14 cellular contexts compared by ENCODE assay signal in genomic region chr3:150373234-150373633, GRCh38. TPM values are rescaled to one million over a fixed set of nuclear protein-coding genes. Genes with fewer than 3 reads are reported as not detected.
DNase-seq lines count a peak whose midpoint lies in the region; ATAC-seq and TF ChIP-seq lines count a peak whose summit lies in the region.
"Had no signal": no experiment of that assay in that cellular context is flagged by ENCODE, and none has a peak within 500 bp of the region (broad histone marks: within the 10 kb centered on the region; RNA-seq: fewer than 3 reads in every experiment).

No MANE protein-coding gene starts in this region.

- H3K4me3 ChIP-seq in CD4-positive, CD25-positive, alpha-beta regulatory T cell (ENCODE audit: low read depth, low read length), result peak overlapping the region; percentile 64
- H3K4me3 ChIP-seq in IMR-90 (ENCODE audit: insufficient read depth, low read depth, low read length), result no peak overlapping the region
- H3K4me3 ChIP-seq: BLaER1 treated with 17β-estradiol and CSF1 and Interleukin-3, amounts not matched to agents 10 nM and 100 nM had no signal

- peaks cover 0 to 2% (median under 1%) of the 10 kb centered on the region in 4 donors for H3K4me1 Mint-ChIP-seq in CD4-positive, CD25-positive, alpha-beta regulatory T cell
- H3K4me1 Mint-ChIP-seq in activated CD4-positive, alpha-beta memory T cell treated with anti-CD3 and anti-CD28 coated beads for 36 hours (ENCODE audit: low read depth), result peaks cover 4% of the 10 kb centered on the region
- peaks cover 9 to 12% (median 11%) of the 10 kb centered on the region in 3 donors for H3K4me1 Mint-ChIP-seq in naive B cell

- no peak overlapping the region for H4K5ac ChIP-seq in IMR-90 (ENCODE audit: low read depth, low read length)

- TF ChIP-seq CTCF in IMR-90 (conservative IDR thresholded peaks at IDR 0.05; ENCODE audit: low read depth, low read length), result no peak

- dilution Hi-C loops in IMR-90 (cut with HindIII; ENCODE audit: low sequenced_read_pairs, unreplicated experiment), result no loop called here

- H2BK15ac ChIP-seq in IMR-90 (ENCODE audit: low read depth, low read length), result no peak overlapping the region

- H3K4me3 Mint-ChIP-seq in CD4-positive, CD25-positive, alpha-beta regulatory T cell, result peak overlapping the region in 3 of 4 donors; percentile 32 to 61 (median 34)
- peak overlapping the region; percentile 7 for H3K4me3 Mint-ChIP-seq in activated CD4-positive, alpha-beta memory T cell treated with anti-CD3 and anti-CD28 coated beads for 36 hours
- H3K4me3 Mint-ChIP-seq in naive B cell, result peak overlapping the region; percentile 0 to 84 (median 60)
- H3K4me3 Mint-ChIP-seq: nephron had no signal

- no peak for DNase-seq in CD4-positive, CD25-positive, alpha-beta regulatory T cell
- no peak for DNase-seq in IMR-90
- DNase-seq in activated CD4-positive, alpha-beta memory T cell treated with anti-CD3 and anti-CD28 coated beads for 36 hours, result no peak
- no peak for DNase-seq in naive B cell
- no peak for DNase-seq in DMS114 treated with DMSO at 0.1 percent for 48 hours (lab: John Stamatoyannopoulos, UW; ENCODE audit: unreplicated experiment)
- DNase-seq in middle frontal gyrus (ENCODE audit: extremely low spot score, low spot score), result no peak
- DNase-seq: MM.1S, NCI-H2081, NCI-H524, Peyer's patch had no signal

- CTCF ChIA-PET in IMR-90 (lab: Yijun Ruan, JAX), result interaction anchor here (1.0 kb wide), 1 partner anchor 20 kb away, joined by 3 read pairs; no protein-coding TSS in a partner anchor
- CTCF ChIA-PET in activated CD4-positive, alpha-beta memory T cell treated with anti-CD3 and anti-CD28 coated beads for 36 hours (lab: Charles Lee), result interaction anchor here (1.2 kb wide), 1 partner anchor 122 kb away, joined by 3 read pairs; no protein-coding TSS in a partner anchor

- no peak overlapping the region; the same call in 1 of the 2 replicates for H3K4ac ChIP-seq in IMR-90 (ENCODE audit: low read depth, low read length)

- H4K8ac ChIP-seq in IMR-90 (ENCODE audit: low read depth in 2 of 2, low read length in 2 of 2), result no peak overlapping the region

- no peaks in the 10 kb centered on the region for H3K36me3 Mint-ChIP-seq in CD4-positive, CD25-positive, alpha-beta regulatory T cell
- H3K36me3 Mint-ChIP-seq in activated CD4-positive, alpha-beta memory T cell treated with anti-CD3 and anti-CD28 coated beads for 36 hours, result no peaks in the 10 kb centered on the region
- H3K36me3 Mint-ChIP-seq in naive B cell, result no peaks in the 10 kb centered on the region

- H3K27ac ChIP-seq in CD4-positive, CD25-positive, alpha-beta regulatory T cell (ENCODE audit: insufficient read depth, low read length, poor library complexity, severe bottlenecking), result no peak overlapping the region
- H3K27ac ChIP-seq in IMR-90 (ENCODE audit: insufficient read depth, low read length), result no peak overlapping the region
- H3K27ac ChIP-seq: BLaER1 treated with 17β-estradiol and CSF1 and Interleukin-3, amounts not matched to agents 10 nM and 100 nM had no signal

- H3K27me3 Mint-ChIP-seq in CD4-positive, CD25-positive, alpha-beta regulatory T cell, result no peaks in the 10 kb centered on the region
- H3K27me3 Mint-ChIP-seq in activated CD4-positive, alpha-beta memory T cell treated with anti-CD3 and anti-CD28 coated beads for 36 hours, result no peaks in the 10 kb centered on the region
- H3K27me3 Mint-ChIP-seq in naive B cell, result no peaks in the 10 kb centered on the region

- H3K4me1 ChIP-seq in CD4-positive, CD25-positive, alpha-beta regulatory T cell (ENCODE audit: control insufficient read depth, insufficient read depth, low read length, poor library complexity, severe bottlenecking), result no peaks in the 10 kb centered on the region
- H3K4me1 ChIP-seq in IMR-90 (ENCODE audit: control insufficient read depth, insufficient read depth, low read length), result peaks cover 7% of the 10 kb centered on the region

- peak overlapping the region in 2 of 3 donors; percentile 10 to 77 for H3K27ac Mint-ChIP-seq in CD4-positive, CD25-positive, alpha-beta regulatory T cell
- H3K27ac Mint-ChIP-seq in activated CD4-positive, alpha-beta memory T cell treated with anti-CD3 and anti-CD28 coated beads for 36 hours, result no peak overlapping the region
- H3K27ac Mint-ChIP-seq in naive B cell, result peak overlapping the region in 3 of 6 donors; percentile 46 to 76 (median 69)

- H3K23ac ChIP-seq in IMR-90 (ENCODE audit: low read depth, low read length), result no peak overlapping the region

- H2BK120ac ChIP-seq in IMR-90 (ENCODE audit: low read depth, low read length), result peak overlapping the region; percentile 57; the same call in 1 of the 2 replicates

- no TSS peak for BruUV-seq in IMR-90 (replicated peaks; lab: Mats Ljungman, UMichigan)

- no peak for TF ChIP-seq RAD21 in IMR-90 (IDR thresholded peaks at IDR 0.05; ENCODE audit: low read length)

- no peaks in the 10 kb centered on the region for H3K9me3 Mint-ChIP-seq in CD4-positive, CD25-positive, alpha-beta regulatory T cell
- no peaks in the 10 kb centered on the region for H3K9me3 Mint-ChIP-seq in activated CD4-positive, alpha-beta memory T cell treated with anti-CD3 and anti-CD28 coated beads for 36 hours
- peaks cover 0 to 3% (median 0%) of the 10 kb centered on the region in 7 donors for H3K9me3 Mint-ChIP-seq in naive B cell
- H3K9me3 Mint-ChIP-seq: nephron had no signal

- in situ Hi-C loops in IMR-90 (cut with MboI; ENCODE audit: low sequenced_read_pairs), result no loop called here

- H3K4me2 ChIP-seq in IMR-90 (ENCODE audit: low read depth, low read length), result no peak overlapping the region
- H3K4me2 ChIP-seq: BLaER1 treated with 17β-estradiol and CSF1 and Interleukin-3, amounts not matched to agents 10 nM and 100 nM had no signal

- no peak overlapping the region for H2BK20ac ChIP-seq in IMR-90 (ENCODE audit: low read depth, low read length)

- H3K14ac ChIP-seq in IMR-90 (replicated peaks; ENCODE audit: low read depth, low read length), result no peak overlapping the region

- H3K9me3 ChIP-seq in CD4-positive, CD25-positive, alpha-beta regulatory T cell (ENCODE audit: control insufficient read depth in 2 of 2, low read length in 2 of 2), result no peaks in the 10 kb centered on the region
- H3K9me3 ChIP-seq in IMR-90 (ENCODE audit: control insufficient read depth, insufficient read depth, low read length), result no peaks in the 10 kb centered on the region
- H3K9me3 ChIP-seq: BLaER1 treated with 17β-estradiol and CSF1 and Interleukin-3, amounts not matched to agents 10 nM and 100 nM; Peyer's patch had no signal

- H2AK9ac ChIP-seq in IMR-90 (replicated peaks; ENCODE audit: low read depth, low read length, poor library complexity), result no peak overlapping the region

- no CpG with 5 or more reads among the region's 2 CpGs for WGBS in IMR-90 (ENCODE audit: extremely low coverage in 2 of 2, insufficient read length in 1 of 2), 2 experiments

- no peaks in the 10 kb centered on the region for H4K20me1 ChIP-seq in IMR-90 (ENCODE audit: insufficient read depth, low read length)
- H4K20me1 ChIP-seq: BLaER1 treated with 17β-estradiol and CSF1 and Interleukin-3, amounts not matched to agents 10 nM and 100 nM had no signal

- H3K56ac ChIP-seq in IMR-90 (ENCODE audit: extremely low read depth, insufficient read depth, low read length), result no peak overlapping the region

- H3K18ac ChIP-seq in IMR-90 (ENCODE audit: low read depth, low read length), result no peak overlapping the region

- intact Hi-C loops in IMR-90 (cut with micrococcal nuclease), result no loop called here
- intact Hi-C loops in activated CD4-positive, alpha-beta memory T cell treated with anti-CD3 and anti-CD28 coated beads for 36 hours (cut with micrococcal nuclease), result no loop called here

- peaks cover 6% of the 10 kb centered on the region for H3K27me3 ChIP-seq in CD4-positive, CD25-positive, alpha-beta regulatory T cell (ENCODE audit: control insufficient read depth, insufficient read depth, low read length)
- H3K27me3 ChIP-seq in IMR-90 (ENCODE audit: control insufficient read depth, insufficient read depth, low read length), result no peaks in the 10 kb centered on the region
- H3K27me3 ChIP-seq: BLaER1 treated with 17β-estradiol and CSF1 and Interleukin-3, amounts not matched to agents 10 nM and 100 nM; Peyer's patch had no signal

- H3K79me1 ChIP-seq in IMR-90 (ENCODE audit: low read depth in 1 of 2, low read length in 2 of 2), result peaks cover 5 to 11% of the 10 kb centered on the region in 2 experiments; a peak in 3 of 4 replicates

- POLR2A ChIA-PET in IMR-90 (lab: Charles Lee; ENCODE audit: unreplicated experiment), result no interaction called here
- POLR2A ChIA-PET in activated CD4-positive, alpha-beta memory T cell treated with anti-CD3 and anti-CD28 coated beads for 36 hours (lab: Charles Lee), result no interaction called here

- peak overlapping the region; percentile 35 for H2BK5ac ChIP-seq in IMR-90 (ENCODE audit: low read depth, low read length, poor library complexity, severe bottlenecking)

- no peak overlapping the region for H4K91ac ChIP-seq in IMR-90 (ENCODE audit: insufficient read depth, low read depth, low read length)

- H2AK5ac ChIP-seq in IMR-90 (ENCODE audit: low read depth, low read length), result no peak overlapping the region

- no peak for ATAC-seq in CD4-positive, CD25-positive, alpha-beta regulatory T cell (ENCODE audit: low read depth in 2 of 2)
- no peak for ATAC-seq in IMR-90 (ENCODE audit: low read depth)
- ATAC-seq in naive B cell (ENCODE audit: low read depth in 2 of 2), result no peak
- no peak for ATAC-seq in GM18861 (IDR thresholded peaks at IDR 0.05; ENCODE audit: unreplicated experiment)

- no peak overlapping the region for H2AFZ ChIP-seq in IMR-90 (replicated peaks; ENCODE audit: low read length, poor library complexity)
- H2AFZ ChIP-seq: GM23248 had no signal

- no peak for TF ChIP-seq POLR2A in IMR-90 (IDR thresholded peaks at IDR 0.05; ENCODE audit: low read depth, low read length)

- H3K9me1 ChIP-seq in IMR-90 (ENCODE audit: insufficient read depth, low read length), result no peaks in the 10 kb centered on the region

- H3K9ac ChIP-seq in IMR-90 (ENCODE audit: low read depth, low read length), result no peak overlapping the region
- H3K9ac ChIP-seq: BLaER1 treated with 17β-estradiol and CSF1 and Interleukin-3, amounts not matched to agents 10 nM and 100 nM had no signal

- H3K36me3 ChIP-seq in CD4-positive, CD25-positive, alpha-beta regulatory T cell (ENCODE audit: control insufficient read depth, insufficient read depth, low read length), result no peaks in the 10 kb centered on the region
- H3K36me3 ChIP-seq in IMR-90 (ENCODE audit: control insufficient read depth, insufficient read depth, low read length), result no peaks in the 10 kb centered on the region
- H3K36me3 ChIP-seq: BLaER1 treated with 17β-estradiol and CSF1 and Interleukin-3, amounts not matched to agents 10 nM and 100 nM; Peyer's patch had no signal

RNA-seq across cellular contexts. Expression of gene TSC22D2, which starts 34.9 kb away (rescaled TPM):
- total RNA-seq in CD4-positive, CD25-positive, alpha-beta regulatory T cell, result 49.0 TPM
- 1 to 10 TPM; 4.9 to 6.8 (median 6.4) TPM for polyA plus RNA-seq in CD4-positive, CD25-positive, alpha-beta regulatory T cell
- 12.2 and 15.8 TPM in 2 replicates for total RNA-seq in IMR-90 (2012; rRNA removed)
- polyA plus RNA-seq in IMR-90 (2012; rRNA removed) (16.7 and 20.5 TPM in 2 replicates), naive B cell (ENCODE audit: low read depth in 6 of 6) (10 to 100 TPM; 11.0 to 16.4 (median 14.0) TPM)
- polyA plus RNA-seq in IMR-90 (2012; cell fraction: cytosol; rRNA removed), result 6.3 and 8.5 TPM in 2 replicates
- polyA plus RNA-seq in IMR-90 (2012; cell fraction: nucleus; rRNA removed; ENCODE audit: low replicate concordance), result 8.2 and 33.9 TPM in 2 replicates
- 10 to 100 TPM; 12.3 to 13.7 TPM for total RNA-seq in activated CD4-positive, alpha-beta memory T cell treated with anti-CD3 and anti-CD28 coated beads for 36 hours

Comparison
In these comparisons a context has a peak if more than half of its experiments do, and no peak if none do; other contexts are left out.
1. H3K4me3 Mint-ChIP-seq: peak in every context shown above with its lines; median percentile 60 in naive B cell; 34 in CD4-positive, CD25-positive, alpha-beta regulatory T cell; 7 in activated CD4-positive, alpha-beta memory T cell treated with anti-CD3 and anti-CD28 coated beads for 36 hours.